In the genomic region with DNA sequence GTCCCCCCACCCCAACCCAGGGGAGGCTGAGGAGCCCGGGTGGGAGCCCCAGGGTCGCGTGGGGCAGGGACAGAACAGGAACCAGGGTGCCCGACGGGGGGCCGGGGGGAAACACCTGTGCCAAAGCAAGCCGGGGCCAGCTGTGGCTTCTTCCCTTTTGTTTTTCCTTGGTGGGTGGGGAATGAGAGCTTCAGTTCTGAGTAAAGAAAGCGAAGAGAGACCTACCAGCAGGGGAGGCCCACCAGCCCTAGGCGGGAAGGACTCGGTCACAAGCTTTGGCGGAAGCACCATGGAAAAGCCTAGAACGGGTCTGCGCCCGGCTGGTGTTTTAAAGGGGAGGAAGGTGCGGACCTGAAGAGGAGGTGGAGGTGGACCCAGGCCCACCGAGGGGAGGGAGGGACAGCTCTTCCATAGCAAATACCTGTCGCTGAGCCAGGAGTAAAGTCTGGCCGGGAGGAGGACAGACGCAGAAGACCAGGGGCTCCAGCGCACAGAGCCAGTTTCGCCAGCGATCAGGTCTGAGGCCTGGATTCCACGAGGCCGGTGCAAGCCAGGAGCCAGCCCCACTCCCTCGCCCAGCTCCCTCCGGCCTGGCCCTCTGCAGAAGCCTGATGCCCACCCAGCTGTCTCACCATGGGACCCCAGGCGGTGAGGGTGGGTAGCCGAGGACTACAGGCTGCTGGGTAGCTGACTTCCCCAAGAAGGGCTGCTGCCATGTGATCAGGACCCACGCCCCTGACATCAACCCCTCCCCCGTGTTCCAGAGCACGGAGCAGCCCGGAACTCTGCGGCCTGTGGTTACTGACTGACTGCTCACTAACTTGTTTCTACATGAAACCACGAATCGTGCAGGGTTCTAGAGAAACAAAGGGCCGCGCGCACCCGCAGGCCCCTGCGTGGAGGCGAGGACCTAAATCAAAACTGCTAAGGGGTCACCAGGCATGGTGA, we compare ENCODE assay signal across 8 cellular contexts. TPM values are rescaled to one million over a fixed set of nuclear protein-coding genes. Genes with fewer than 3 reads are reported as not detected.
DNase-seq lines count a peak whose midpoint lies in the region; ATAC-seq and TF ChIP-seq lines count a peak whose summit lies in the region.

No MANE protein-coding gene starts in this region.

- no peak for TF ChIP-seq CTCF in right atrium auricular region (IDR thresholded peaks at IDR 0.05)
- peak in 1 of 3 donors; percentile 4 for TF ChIP-seq CTCF in omental fat pad (IDR thresholded peaks at IDR 0.05)

- H3K4me2 ChIP-seq in skeletal muscle satellite cell (ENCODE audit: low read length): peak overlapping the region; percentile 91

- H3K9me3 Mint-ChIP-seq in activated naive CD4-positive, alpha-beta T cell treated with anti-CD3 and anti-CD28 coated beads, Interleukin-2, amount 50 U/mL, for 72 hours: no peaks in the 10 kb centered on the region

- H3K9me3 ChIP-seq in SJCRH30 (replicated peaks): no peaks in the 10 kb centered on the region
- no peaks in the 10 kb centered on the region for H3K9me3 ChIP-seq in right atrium auricular region
- no peaks in the 10 kb centered on the region for H3K9me3 ChIP-seq in skeletal muscle satellite cell (replicated peaks; ENCODE audit: low read length)

- peak overlapping the region; percentile 95 for H3K27ac ChIP-seq in SJCRH30
- H3K27ac ChIP-seq in right atrium auricular region: peak overlapping the region; percentile 98 to 99

- H3K4me1 ChIP-seq in SJCRH30: peaks cover 38% of the 10 kb centered on the region
- peaks cover 0 to 91% of the 10 kb centered on the region in 2 donors for H3K4me1 ChIP-seq in right atrium auricular region
- peaks cover 65% of the 10 kb centered on the region for H3K4me1 ChIP-seq in skeletal muscle satellite cell (ENCODE audit: control insufficient read depth, insufficient read depth, low read length)

- H3K4me3 ChIP-seq in SJCRH30 (peak overlapping the region; percentile 98), right atrium auricular region (peak overlapping the region; percentile 91 to 96), skeletal muscle satellite cell (ENCODE audit: low read length) (peak overlapping the region; percentile 96)

- ATAC-seq in GM18867 (IDR thresholded peaks at IDR 0.05; ENCODE audit: unreplicated experiment) (peak; percentile 64), HG03039 (IDR thresholded peaks at IDR 0.05; ENCODE audit: unreplicated experiment) (peak; percentile 47), omental fat pad (ENCODE audit: low FRiP score) (no peak)
- peak; percentile 77 to 82 for ATAC-seq in activated naive CD4-positive, alpha-beta T cell treated with anti-CD3 and anti-CD28 coated beads, Interleukin-2, amount 50 U/mL, for 72 hours

- peaks cover 8% of the 10 kb centered on the region for H3K36me3 ChIP-seq in SJCRH30
- H3K36me3 ChIP-seq in right atrium auricular region: no peaks in the 10 kb centered on the region
- H3K36me3 ChIP-seq in skeletal muscle satellite cell (ENCODE audit: insufficient read depth, low read length): peaks cover 13% of the 10 kb centered on the region

- H3K27me3 ChIP-seq in SJCRH30 (no peaks in the 10 kb centered on the region), right atrium auricular region (no peaks in the 10 kb centered on the region), skeletal muscle satellite cell (ENCODE audit: control insufficient read depth, insufficient read depth, low read length) (no peaks in the 10 kb centered on the region)

- peaks cover 71 to 84% of the 10 kb centered on the region in 2 donors for H3K36me3 Mint-ChIP-seq in activated naive CD4-positive, alpha-beta T cell treated with anti-CD3 and anti-CD28 coated beads, Interleukin-2, amount 50 U/mL, for 72 hours

- peak overlapping the region; percentile 93 to 95 for H3K27ac Mint-ChIP-seq in activated naive CD4-positive, alpha-beta T cell treated with anti-CD3 and anti-CD28 coated beads, Interleukin-2, amount 50 U/mL, for 72 hours

- peak; percentile 45 to 67 for DNase-seq in SJCRH30
- DNase-seq in activated naive CD4-positive, alpha-beta T cell treated with anti-CD3 and anti-CD28 coated beads, Interleukin-2, amount 50 U/mL, for 72 hours (ENCODE audit: low spot score in 2 of 2): peak; percentile 83 to 89
- DNase-seq in right atrium auricular region (ENCODE audit: low spot score): peak; percentile 72
- no peak for DNase-seq in omental fat pad (ENCODE audit: low spot score)
- DNase-seq in NCI-H1694 treated with DMSO at 0.1 percent for 48 hours (lab: John Stamatoyannopoulos, UW): no peak

- H3K9ac ChIP-seq in skeletal muscle satellite cell (ENCODE audit: low read depth, low read length): peak overlapping the region; percentile 98

RNA-seq across cellular contexts. Expression of a gene that starts 0.8 kb away (rescaled TPM):
- 85.6 and 88.5 TPM in 2 replicates for total RNA-seq in SJCRH30 (2014; rRNA removed; shearing (Covaris generic))
- 100 to 1,000 TPM; 130 to 157 TPM for total RNA-seq in activated naive CD4-positive, alpha-beta T cell treated with anti-CD3 and anti-CD28 coated beads, Interleukin-2, amount 50 U/mL, for 72 hours
- 100 to 1,000 TPM in 1 of 2 donors, 10 to 100 TPM in 1; 84.1 to 130 TPM for total RNA-seq in right atrium auricular region
- 103 and 123 TPM in 2 replicates for total RNA-seq in skeletal muscle satellite cell (2012; rRNA removed)
- total RNA-seq in omental fat pad: 100 to 1,000 TPM; 159 to 376 (median 258) TPM

RNA-seq across cellular contexts. Expression of a gene that starts 57.6 kb away (rescaled TPM):
- total RNA-seq in SJCRH30 (2014; rRNA removed; shearing (Covaris generic)): 31.5 and 43.1 TPM in 2 replicates
- 10 to 100 TPM; 13.5 to 27.9 TPM for total RNA-seq in activated naive CD4-positive, alpha-beta T cell treated with anti-CD3 and anti-CD28 coated beads, Interleukin-2, amount 50 U/mL, for 72 hours
- total RNA-seq in right atrium auricular region (10 to 100 TPM; 10.6 to 13.1 TPM), omental fat pad (10 to 100 TPM in 3 of 4 donors, 1 to 10 TPM in 1; 9.2 to 21.8 (median 10.8) TPM)
- 11.7 and 14.0 TPM in 2 replicates for total RNA-seq in skeletal muscle satellite cell (2012; rRNA removed)

Comparison
In these comparisons a context has a peak if more than half of its experiments do, and no peak if none do; other contexts are left out.
1. DNase-seq: peak in SJCRH30 (2 of 2), activated naive CD4-positive, alpha-beta T cell treated with anti-CD3 and anti-CD28 coated beads, Interleukin-2, amount 50 U/mL, for 72 hours (2 of 2) and right atrium auricular region (single experiment); none in omental fat pad (single experiment) and NCI-H1694 treated with DMSO at 0.1 percent for 48 hours (single experiment).
2. Peak in every context shown above with its lines, with median percentiles within 50 percentile points of each other: H3K4me3 ChIP-seq.